ENCODE assay signal across 14 cellular contexts in genomic region chr2:127672341-127673303, GRCh38. TPM values are rescaled to one million over a fixed set of nuclear protein-coding genes. Genes with fewer than 3 reads are reported as not detected.
A peak's percentile ranks its signal among the peaks of the same experiment; 100 is the strongest.
DNase-seq lines count a peak whose midpoint lies in the region; ATAC-seq and TF ChIP-seq lines count a peak whose summit lies in the region.
"Had no signal": no experiment of that assay in that cellular context is flagged by ENCODE, and none has a peak within 500 bp of the region (broad histone marks: within the 10 kb centered on the region; RNA-seq: fewer than 3 reads in every experiment).

No MANE protein-coding gene starts in this region.

- H3K36me3 ChIP-seq in right lobe of liver (no peaks in the 10 kb centered on the region), gastrocnemius medialis (no peaks in the 10 kb centered on the region), brain microvascular endothelial cell (replicated peaks) (no peaks in the 10 kb centered on the region)

- no peaks in the 10 kb centered on the region for H3K27me3 ChIP-seq in right lobe of liver
- H3K27me3 ChIP-seq in gastrocnemius medialis, result peaks cover 4 to 11% (median 6%) of the 10 kb centered on the region in 3 donors
- H3K27me3 ChIP-seq in brain microvascular endothelial cell (replicated peaks), result no peaks in the 10 kb centered on the region

- in situ Hi-C loops in gastrocnemius medialis (cut with MboI; ENCODE audit: low sequenced_read_pairs in 4 of 4), result no loop called here
- in situ Hi-C loops in brain microvascular endothelial cell (cut with HindIII; ENCODE audit: low pct_ligation_motif_present, low sequenced_read_pairs), result no loop called here

- H3K9me3 ChIP-seq in right lobe of liver (no peaks in the 10 kb centered on the region), gastrocnemius medialis (no peaks in the 10 kb centered on the region)

- peak; percentile 38 for DNase-seq in CD1c-positive myeloid dendritic cell (ENCODE audit: extremely low spot score)
- peak; percentile 76 for DNase-seq in coronary artery (ENCODE audit: low spot score)
- no peak for DNase-seq in right lobe of liver
- no peak for DNase-seq in gastrocnemius medialis
- no peak for DNase-seq in stimulated activated CD4-positive, alpha-beta T cell treated with anti-CD3 and anti-CD28 coated beads, Interleukin-2, amount 100 ng/mL, for 48 hours
- DNase-seq in NCI-H146 treated with DMSO at 0.1 percent for 48 hours (lab: John Stamatoyannopoulos, UW; ENCODE audit: unreplicated experiment), result no peak
- DNase-seq in brain microvascular endothelial cell, result no peak
- DNase-seq: activated CD4-positive, alpha-beta T cell treated with anti-CD3 and anti-CD28 coated beads, Interleukin-2, amount 50 U/mL, for 1 hour; activated naive CD4-positive, alpha-beta T cell treated with anti-CD3 and anti-CD28 coated beads for 36 hours; AML-193; EL; foreskin melanocyte had no signal

- TF ChIP-seq CTCF in coronary artery (IDR thresholded peaks at IDR 0.05) (no peak), right lobe of liver (IDR thresholded peaks at IDR 0.05) (no peak), gastrocnemius medialis (IDR thresholded peaks at IDR 0.05 in 4 of 5, conservative IDR thresholded peaks at IDR 0.05 in 1 of 5) (no peak), brain microvascular endothelial cell (IDR thresholded peaks at IDR 0.05; ENCODE audit: low read depth, low read length, missing control alignments) (no peak)

- no peak for ATAC-seq in right lobe of liver
- no peak for ATAC-seq in gastrocnemius medialis
- ATAC-seq in GM21381 (IDR thresholded peaks at IDR 0.05; ENCODE audit: unreplicated experiment), result no peak

- 60% methylated on average over 4 of the region's 21 CpGs for WGBS in right lobe of liver (ENCODE audit: insufficient coverage, low coverage, low lambda C conversion rate, missing lambda C conversion rate)

- peaks cover 0 to 6% (median 0%) of the 10 kb centered on the region in 4 donors for H3K4me1 ChIP-seq in right lobe of liver
- peaks cover 0 to 8% of the 10 kb centered on the region in 2 donors for H3K4me1 ChIP-seq in gastrocnemius medialis

- H3K4me3 ChIP-seq in coronary artery (peak overlapping the region; percentile 87), right lobe of liver (no peak overlapping the region), gastrocnemius medialis (peak overlapping the region; percentile 67 to 73 (median 70)), brain microvascular endothelial cell (ENCODE audit: low read depth, low read length) (no peak overlapping the region)

- H3K27ac ChIP-seq in coronary artery (peak overlapping the region; percentile 94 to 95), right lobe of liver (peak overlapping the region in 2 of 3 donors; percentile 3 to 70), gastrocnemius medialis (peak overlapping the region; percentile 66 to 81 (median 72)), brain microvascular endothelial cell (no peak overlapping the region)

- no peak for TF ChIP-seq POLR2A in right lobe of liver (IDR thresholded peaks at IDR 0.05)
- no peak for TF ChIP-seq POLR2A in gastrocnemius medialis (IDR thresholded peaks at IDR 0.05)

- intact Hi-C loops in right lobe of liver (cut with DNase I) (no loop called here), gastrocnemius medialis (cut with DNase I; ENCODE audit: low total_unique reads) (no loop called here)

RNA-seq across cellular contexts. Expression of gene LIMS2, which starts 2.7 kb away (rescaled TPM):
- 10 to 100 TPM in 5 of 6 experiments, 1 to 10 TPM in 1; 6.6 to 37.7 (median 19.5) TPM for total RNA-seq in right lobe of liver
- total RNA-seq in gastrocnemius medialis, result 10 to 100 TPM in 2 of 4 donors, 1 to 10 TPM in 2; 5.3 to 15.5 (median 9.9) TPM

RNA-seq across cellular contexts. Expression of gene GPR17, which starts 26.7 kb away (rescaled TPM):
- total RNA-seq in right lobe of liver (not detected), gastrocnemius medialis (under 1 TPM in 1 of 4 donors, not detected in 3; 0.20 TPM)
- total RNA-seq: activated naive CD4-positive, alpha-beta T cell treated with anti-CD3 and anti-CD28 coated beads for 36 hours; progenitor cell of endocrine pancreas had no signal

RNA-seq across cellular contexts. Expression of gene SFT2D3, which starts 28.7 kb away (rescaled TPM):
- 1 to 10 TPM; 1.6 to 4.7 (median 3.4) TPM for total RNA-seq in right lobe of liver
- 1 to 10 TPM; 3.0 to 5.5 (median 3.5) TPM for total RNA-seq in gastrocnemius medialis

Comparison
In these comparisons a context has a peak if more than half of its experiments do, and no peak if none do; other contexts are left out.
1. DNase-seq: peak in CD1c-positive myeloid dendritic cell (single experiment) and coronary artery (single experiment); none in right lobe of liver (0 of 3), gastrocnemius medialis (0 of 2), stimulated activated CD4-positive, alpha-beta T cell treated with anti-CD3 and anti-CD28 coated beads, Interleukin-2, amount 100 ng/mL, for 48 hours (0 of 2), NCI-H146 treated with DMSO at 0.1 percent for 48 hours (single experiment) and brain microvascular endothelial cell (single experiment).
2. H3K4me3 ChIP-seq: peak in coronary artery (single experiment) and gastrocnemius medialis (4 of 4); none in right lobe of liver (0 of 3) and brain microvascular endothelial cell (single experiment).